ENCODE assay signal across 8 cellular contexts in genomic region chr2:85888020-85888744, GRCh38. TPM values are rescaled to one million over a fixed set of nuclear protein-coding genes. Genes with fewer than 3 reads are reported as not detected.
DNase-seq lines count a peak whose midpoint lies in the region; ATAC-seq and TF ChIP-seq lines count a peak whose summit lies in the region.

No MANE protein-coding gene starts in this region.

- WGBS in lung, 2 donors, result 0 to 1% methylated on average over 50 to 57 of the region's 57 CpGs

- no TSS peak for BruUV-seq in Caco-2 (replicated peaks; lab: Mats Ljungman, UMichigan)

- H3K9me3 ChIP-seq in Caco-2, result no peaks in the 10 kb centered on the region
- no peaks in the 10 kb centered on the region for H3K9me3 ChIP-seq in lung (ENCODE audit: control insufficient read depth in 2 of 2, insufficient read depth in 1 of 2, low read length in 1 of 2)

- H3K27ac ChIP-seq in lung (ENCODE audit: low read depth in 1 of 2, low read length in 1 of 2), result peak overlapping the region in 1 of 2 donors; percentile 90

- H3K27me3 Mint-ChIP-seq in Caco-2 (ENCODE audit: insufficient read depth, unreplicated experiment), result peaks cover 5% of the 10 kb centered on the region
- no peaks in the 10 kb centered on the region; the same call in 1 of the 2 replicates for H3K27me3 Mint-ChIP-seq in HFFc6 (ENCODE audit: insufficient read depth)
- no peaks in the 10 kb centered on the region for H3K27me3 Mint-ChIP-seq in stimulated activated naive B cell treated with anti-CD40 and anti-IgM and Interleukin-4, amounts not matched to agents 10 μg/mL and 1 μg/mL and 100 μg/mL, for 72 hours

- H3K9me3 Mint-ChIP-seq in Caco-2 (ENCODE audit: unreplicated experiment), result no peaks in the 10 kb centered on the region
- H3K9me3 Mint-ChIP-seq in HFFc6, result peaks cover 2% of the 10 kb centered on the region; the same call in 1 of the 2 replicates
- H3K9me3 Mint-ChIP-seq in stimulated activated naive B cell treated with anti-CD40 and anti-IgM and Interleukin-4, amounts not matched to agents 10 μg/mL and 1 μg/mL and 100 μg/mL, for 72 hours, result peaks cover 0 to 8% of the 10 kb centered on the region in 2 donors

- H3K4me1 ChIP-seq in Caco-2 (no peaks in the 10 kb centered on the region), lung (ENCODE audit: control insufficient read depth in 2 of 2, insufficient read depth in 2 of 2, low read length in 2 of 2) (peaks cover 0 to 11% of the 10 kb centered on the region in 2 donors)

- no peaks in the 10 kb centered on the region for H3K36me3 ChIP-seq in Caco-2 (ENCODE audit: control insufficient read depth, insufficient read depth, low read length)
- H3K36me3 ChIP-seq in lung (ENCODE audit: control insufficient read depth in 2 of 2, insufficient read depth in 2 of 2, low read length in 2 of 2), result no peaks in the 10 kb centered on the region

- H3K4me3 ChIP-seq in Caco-2 (ENCODE audit: low read depth, low read length), result peak overlapping the region; percentile 60
- peak overlapping the region; percentile 62 for H3K4me3 ChIP-seq in WI38 (ENCODE audit: low read depth, low read length)
- H3K4me3 ChIP-seq in lung, result peak overlapping the region; percentile 84

- H3K27ac Mint-ChIP-seq in Caco-2 (ENCODE audit: unreplicated experiment) (no peak overlapping the region), HFFc6 (peak overlapping the region; percentile 82)
- peak overlapping the region; percentile 99 for H3K27ac Mint-ChIP-seq in stimulated activated naive B cell treated with anti-CD40 and anti-IgM and Interleukin-4, amounts not matched to agents 10 μg/mL and 1 μg/mL and 100 μg/mL, for 72 hours

- TF ChIP-seq CTCF in Caco-2 (IDR thresholded peaks at IDR 0.05; ENCODE audit: insufficient read depth in 1 of 2, low read depth in 1 of 2, low read length in 1 of 2, severe bottlenecking in 1 of 2, unreplicated experiment in 1 of 2), result no peak
- no peak for TF ChIP-seq CTCF in HFFc6 (IDR thresholded peaks at IDR 0.05)
- 0 out of 2 replicates have a peak, but pooled peaks have one; percentile 8 for TF ChIP-seq CTCF in WI38 (IDR thresholded peaks at IDR 0.05; ENCODE audit: low read depth, low read length)
- TF ChIP-seq CTCF in lung (IDR thresholded peaks at IDR 0.05; ENCODE audit: control extremely low read depth, extremely low read depth), result no peak

- POLR2A ChIA-PET in Caco-2 (lab: Charles Lee), result no interaction called here

- H3K36me3 Mint-ChIP-seq in Caco-2 (ENCODE audit: insufficient read depth, unreplicated experiment), result no peaks in the 10 kb centered on the region
- H3K36me3 Mint-ChIP-seq in HFFc6 (ENCODE audit: low read depth), result peaks cover 3% of the 10 kb centered on the region; the same call in 1 of the 2 replicates
- H3K36me3 Mint-ChIP-seq in stimulated activated naive B cell treated with anti-CD40 and anti-IgM and Interleukin-4, amounts not matched to agents 10 μg/mL and 1 μg/mL and 100 μg/mL, for 72 hours, result peaks cover 29 to 45% of the 10 kb centered on the region in 2 donors

- ATAC-seq in lung (ENCODE audit: insufficient read depth, low FRiP score), result no peak
- ATAC-seq in stimulated activated naive B cell treated with anti-CD40 and anti-IgM and Interleukin-4, amounts not matched to agents 10 μg/mL and 1 μg/mL and 100 μg/mL, for 72 hours (replicated peaks), result peak; percentile 70 to 74
- ATAC-seq in HG03280 (IDR thresholded peaks at IDR 0.05; ENCODE audit: unreplicated experiment), result no peak

- H3K27me3 ChIP-seq in Caco-2 (replicated peaks; ENCODE audit: control insufficient read depth, insufficient read depth, low read length) (no peaks in the 10 kb centered on the region), lung (ENCODE audit: control insufficient read depth, insufficient read depth) (no peaks in the 10 kb centered on the region)

- intact Hi-C loops in Caco-2 (cut with micrococcal nuclease; ENCODE audit: unreplicated experiment), result loop anchor here (2.0 to 10.0 kb wide), 3 partner anchors 109 to 187 kb away; no protein-coding TSS in a partner anchor

- peaks cover 21% of the 10 kb centered on the region for H3K4me1 Mint-ChIP-seq in Caco-2 (ENCODE audit: low read depth, unreplicated experiment)
- H3K4me1 Mint-ChIP-seq in HFFc6 (ENCODE audit: low read depth), result peaks cover 63% of the 10 kb centered on the region
- H3K4me1 Mint-ChIP-seq in stimulated activated naive B cell treated with anti-CD40 and anti-IgM and Interleukin-4, amounts not matched to agents 10 μg/mL and 1 μg/mL and 100 μg/mL, for 72 hours, result peaks cover 51 to 78% of the 10 kb centered on the region in 2 donors

- H3K4me3 Mint-ChIP-seq in Caco-2 (ENCODE audit: unreplicated experiment) (peak overlapping the region; percentile 89), HFFc6 (peak overlapping the region; percentile 80)
- peak overlapping the region; percentile 91 to 93 for H3K4me3 Mint-ChIP-seq in stimulated activated naive B cell treated with anti-CD40 and anti-IgM and Interleukin-4, amounts not matched to agents 10 μg/mL and 1 μg/mL and 100 μg/mL, for 72 hours

- DNase-seq in Caco-2, result no peak
- DNase-seq in HFFc6, result no peak
- DNase-seq in central memory CD4-positive, alpha-beta T cell, result peak; percentile 26
- DNase-seq in lung (ENCODE audit: low spot score), result peak; percentile 36
- peak; percentile 79 for DNase-seq in stimulated activated naive B cell treated with anti-CD40 and anti-IgM and Interleukin-4, amounts not matched to agents 10 μg/mL and 1 μg/mL and 100 μg/mL, for 72 hours
- DNase-seq in OCI-M1 (lab: John Stamatoyannopoulos, UW), result no peak

- CTCF ChIA-PET in Caco-2 (lab: Charles Lee), result interaction anchor here (0.5 to 4.2 kb wide), 5 partner anchors 14 to 192 kb away, joined by 3 to 31 read pairs (median 5); no protein-coding TSS in a partner anchor

RNA-seq across cellular contexts. Expression of gene ST3GAL5, which starts 0.6 kb away (rescaled TPM):
- 3.4 and 4.1 TPM in 2 replicates for total RNA-seq in Caco-2 (2022)
- total RNA-seq in HFFc6 (2021; fragmentation: NEBNext Ultra II Directional; extraction: Animal tissue kit (Norgen Biotek cat#: 25700)), result 10 to 100 TPM; 12.7 to 17.4 (median 15.2) TPM
- total RNA-seq in lung, result 100 to 1,000 TPM in 1 of 2 donors, 10 to 100 TPM in 1; 71.1 to 149 TPM
- polyA plus RNA-seq in lung, result 10 to 100 TPM; 31.1 to 57.7 TPM

Comparison
In these comparisons a context has a peak if more than half of its experiments do, and no peak if none do; other contexts are left out.
1. DNase-seq: peak in central memory CD4-positive, alpha-beta T cell (single experiment), lung (single experiment) and stimulated activated naive B cell treated with anti-CD40 and anti-IgM and Interleukin-4, amounts not matched to agents 10 μg/mL and 1 μg/mL and 100 μg/mL, for 72 hours (single experiment); none in Caco-2 (0 of 2), HFFc6 (single experiment) and OCI-M1 (single experiment).
2. ATAC-seq: peak in stimulated activated naive B cell treated with anti-CD40 and anti-IgM and Interleukin-4, amounts not matched to agents 10 μg/mL and 1 μg/mL and 100 μg/mL, for 72 hours (2 of 2); none in lung (single experiment) and HG03280 (single experiment).
3. Peak in every context shown above with its lines, with median percentiles within 50 percentile points of each other: H3K4me3 ChIP-seq and H3K4me3 Mint-ChIP-seq.